ENCODE assay signal across 24 cellular contexts in genomic region chr20:63577317-63577894, GRCh38. TPM values are rescaled to one million over a fixed set of nuclear protein-coding genes. Genes with fewer than 3 reads are reported as not detected.
DNase-seq lines count a peak whose midpoint lies in the region; ATAC-seq and TF ChIP-seq lines count a peak whose summit lies in the region.
"Had no signal": no experiment of that assay in that cellular context is flagged by ENCODE, and none has a peak within 500 bp of the region (broad histone marks: within the 10 kb centered on the region; RNA-seq: fewer than 3 reads in every experiment).

No MANE protein-coding gene starts in this region.

- peak; percentile 45 for ATAC-seq in Right ventricle myocardium inferior
- ATAC-seq: PC-3; stimulated activated memory B cell treated with anti-CD40 and anti-IgM and Interleukin-4, amounts not matched to agents 10 μg/mL and 1 μg/mL and 100 μg/mL, for 72 hours had no signal

- 65 to 79% methylated on average over 6 to 19 of the region's 19 CpGs for WGBS in transverse colon (ENCODE audit: low coverage in 1 of 2), 2 donors

- H3K27me3 ChIP-seq in transverse colon (peaks cover 24% of the 10 kb centered on the region), MG63 (no peaks in the 10 kb centered on the region)
- H3K27me3 ChIP-seq: uterus had no signal

- intact Hi-C loops in Right ventricle myocardium inferior (cut with DNase I), result loop anchor here (2.0 to 5.0 kb wide), 2 partner anchors 39 to 135 kb away; no protein-coding TSS in a partner anchor
- intact Hi-C loops in cardiac septum (cut with DNase I), result no loop called here
- intact Hi-C loops in transverse colon (cut with DNase I; ENCODE audit: low total_unique reads), result no loop called here

- in situ Hi-C loops in transverse colon (cut with MboI; ENCODE audit: low pct_ligation_motif_present in 1 of 4, low pct_unique_long_range_greater_than_20kb in 1 of 4, low sequenced_read_pairs in 3 of 4), result no loop called here

- TF ChIP-seq EP300 in transverse colon (IDR thresholded peaks at IDR 0.05; ENCODE audit: low read depth), result no peak

- no peak overlapping the region for H3K27ac ChIP-seq in transverse colon
- H3K27ac ChIP-seq: coronary artery, uterus had no signal

- TF ChIP-seq POLR2A in transverse colon (IDR thresholded peaks at IDR 0.05), result no peak

- TF ChIP-seq CTCF in transverse colon (IDR thresholded peaks at IDR 0.05), result no peak

- no peak for DNase-seq in Right ventricle myocardium inferior (ENCODE audit: missing footprints)
- no peak for DNase-seq in cardiac septum (ENCODE audit: low spot score)
- peak in 38 of 58 donors; percentile 3 to 69 (median 24) for DNase-seq in anterior cingulate cortex (lab: John Stamatoyannopoulos, UW)
- DNase-seq in hypothalamus (lab: John Stamatoyannopoulos, UW), result peak in 32 of 51 donors; percentile 6 to 66 (median 42)
- DNase-seq in transverse colon, result peak; percentile 64
- no peak for DNase-seq in NOMO-1 (lab: John Stamatoyannopoulos, UW; ENCODE audit: unreplicated experiment in 2 of 2)
- DNase-seq in glomerular visceral epithelial cell (ENCODE audit: extremely low spot score), result no peak
- DNase-seq in MG63, result no peak
- DNase-seq: activated effector memory CD4-positive, alpha-beta T cell treated with anti-CD3 and anti-CD28 coated beads, Interleukin-2, amount 50 U/mL, for 16 hours; CD8-positive, alpha-beta memory T cell; GF-D8; glutamatergic neuron; HCEC 1CT; islet precursor cell; NCI-H510A treated with DMSO at 0.1 percent for 48 hours; PC-3; uterus had no signal

- peaks cover 6 to 18% (median 16%) of the 10 kb centered on the region in 4 donors for H3K4me1 ChIP-seq in transverse colon

- H3K36me3 ChIP-seq in transverse colon (no peaks in the 10 kb centered on the region), MG63 (peaks cover 6% of the 10 kb centered on the region)
- H3K36me3 ChIP-seq: uterus had no signal

- H3K4me3 ChIP-seq in transverse colon (no peak overlapping the region), MG63 (no peak overlapping the region)
- H3K4me3 ChIP-seq: coronary artery, smooth muscle cell, uterus had no signal

- H3K9me3 ChIP-seq in transverse colon, result no peaks in the 10 kb centered on the region
- H3K9me3 ChIP-seq in MG63, result no peaks in the 10 kb centered on the region
- H3K9me3 ChIP-seq: uterus had no signal

RNA-seq across cellular contexts. Expression of gene HELZ2, which starts 3.4 kb away (rescaled TPM):
- total RNA-seq in Right ventricle myocardium inferior, result 12.8 TPM
- total RNA-seq in cardiac septum, result 12.1 TPM
- 10 to 100 TPM; 32.9 to 49.4 (median 38.8) TPM for total RNA-seq in transverse colon
- total RNA-seq in MG63 (2014; rRNA removed; shearing (Covaris generic); ENCODE audit: low replicate concordance), result 26.4 and 34.4 TPM in 2 replicates

RNA-seq across cellular contexts. Expression of gene FNDC11, which starts 23.4 kb away (rescaled TPM):
- total RNA-seq in Right ventricle myocardium inferior, result 0.16 TPM
- not detected for total RNA-seq in cardiac septum
- not detected for total RNA-seq in transverse colon
- total RNA-seq in MG63 (2014; rRNA removed; shearing (Covaris generic); ENCODE audit: low replicate concordance), result not detected in 2 replicates
- total RNA-seq: osteoblast had no signal

RNA-seq across cellular contexts. Expression of gene SRMS, which starts 29.9 kb away (rescaled TPM):
- total RNA-seq in Right ventricle myocardium inferior (not detected), cardiac septum (not detected), transverse colon (under 1 TPM in 1 of 4 donors, not detected in 3; 0.79 TPM)
- not detected in 2 replicates for total RNA-seq in MG63 (2014; rRNA removed; shearing (Covaris generic); ENCODE audit: low replicate concordance)
- total RNA-seq: aorta; CD8-positive, alpha-beta memory T cell; epithelial cell of proximal tubule; mucosa of gallbladder; osteoblast; smooth muscle cell; uterus had no signal

RNA-seq across cellular contexts. Expression of gene PTK6, which starts 40.2 kb away (rescaled TPM):
- total RNA-seq in Right ventricle myocardium inferior, result 0.11 TPM
- not detected for total RNA-seq in cardiac septum
- 100 to 1,000 TPM in 2 of 4 donors, 10 to 100 TPM in 2; 90.5 to 147 (median 103) TPM for total RNA-seq in transverse colon
- total RNA-seq in MG63 (2014; rRNA removed; shearing (Covaris generic); ENCODE audit: low replicate concordance), result 0.23 and 8.0 TPM in 2 replicates
- total RNA-seq: epithelial cell of proximal tubule, osteoblast, smooth muscle cell had no signal

RNA-seq across cellular contexts. Expression of gene GMEB2, which starts 49.5 kb away (rescaled TPM):
- total RNA-seq in Right ventricle myocardium inferior, result 6.1 TPM
- total RNA-seq in cardiac septum, result 6.8 TPM
- total RNA-seq in transverse colon, result 10 to 100 TPM in 3 of 4 donors, 1 to 10 TPM in 1; 9.0 to 20.3 (median 13.5) TPM
- total RNA-seq in MG63 (2014; rRNA removed; shearing (Covaris generic); ENCODE audit: low replicate concordance), result 27.7 and 33.2 TPM in 2 replicates

Comparison
In these comparisons a context has a peak if more than half of its experiments do, and no peak if none do; other contexts are left out.
1. DNase-seq: peak in anterior cingulate cortex (38 of 58), hypothalamus (32 of 51) and transverse colon (single experiment); none in Right ventricle myocardium inferior (single experiment), cardiac septum (single experiment), NOMO-1 (0 of 2), glomerular visceral epithelial cell (single experiment) and MG63 (single experiment).